1 cellular context compared by ENCODE assay signal in genomic region chr6:44073612-44074382, GRCh38.
TF ChIP-seq lines count a peak whose summit lies in the region.

No MANE protein-coding gene starts in this region.

TF ChIP-seq in K562, 482 proteins besides CTCF, POLR2A, EP300 and RAD21 (continued from another document and continues in another):
- peak; percentile 83; the same call in 1 of the 2 replicates for TF ChIP-seq THRB (CRISPR knock-in tag; conservative IDR thresholded peaks at IDR 0.05)
- TF ChIP-seq KHSRP (IDR thresholded peaks at IDR 0.05): no peak
- TF ChIP-seq ZBTB34 (CRISPR knock-in tag; IDR thresholded peaks at IDR 0.05): no peak
- TF ChIP-seq MYBL2 (IDR thresholded peaks at IDR 0.05; ENCODE audit: low read depth): no peak
- no peak for TF ChIP-seq MYBL2 (CRISPR knock-in tag; IDR thresholded peaks at IDR 0.05; ENCODE audit: borderline replicate concordance)
- TF ChIP-seq BRCA1 (IDR thresholded peaks at IDR 0.05): no peak
- TF ChIP-seq BRCA1 (CRISPR knock-in tag; IDR thresholded peaks at IDR 0.05): no peak
- TF ChIP-seq RFX1 (IDR thresholded peaks at IDR 0.05): no peak
- TF ChIP-seq CEBPG (CRISPR knock-in tag; IDR thresholded peaks at IDR 0.05): no peak
- TF ChIP-seq CEBPG (tag; conservative IDR thresholded peaks at IDR 0.05 in 1 of 2, IDR thresholded peaks at IDR 0.05 in 1 of 2): no peak
- no peak for TF ChIP-seq CBFA2T2 (conservative IDR thresholded peaks at IDR 0.05)
- TF ChIP-seq YY1 (IDR thresholded peaks at IDR 0.05; ENCODE audit: borderline replicate concordance in 1 of 3, control insufficient read depth in 1 of 3, extremely low read depth in 1 of 3, insufficient read depth in 3 of 3, insufficient read length in 1 of 3, insufficient replicate concordance in 2 of 3, low read depth in 1 of 3, low read length in 2 of 3): peak in 1 of 3 experiments; percentile 84
- no peak for TF ChIP-seq ZKSCAN8 (CRISPR knock-in tag; IDR thresholded peaks at IDR 0.05)
- TF ChIP-seq RBM22 (IDR thresholded peaks at IDR 0.05; ENCODE audit: low read depth, low read length, poor library complexity, severe bottlenecking): no peak
- TF ChIP-seq ZNF449 (CRISPR knock-in tag; IDR thresholded peaks at IDR 0.05): no peak
- no peak for TF ChIP-seq ATF6 (CRISPR knock-in tag; IDR thresholded peaks at IDR 0.05)
- no peak for TF ChIP-seq DNMT1 (IDR thresholded peaks at IDR 0.05)
- TF ChIP-seq KLF6 (CRISPR knock-in tag; IDR thresholded peaks at IDR 0.05; ENCODE audit: borderline replicate concordance): no peak
- TF ChIP-seq RBFOX2 (IDR thresholded peaks at IDR 0.05; ENCODE audit: low read depth, low read length): peak; percentile 71
- TF ChIP-seq GABPB1 (CRISPR knock-in tag; IDR thresholded peaks at IDR 0.05): no peak; the same call in 1 of the 2 replicates
- no peak for TF ChIP-seq IRF2 (CRISPR knock-in tag; IDR thresholded peaks at IDR 0.05)
- no peak for TF ChIP-seq CTCFL (IDR thresholded peaks at IDR 0.05; ENCODE audit: borderline replicate concordance, insufficient read depth, low read depth, low read length, poor library complexity, severe bottlenecking)
- no peak for TF ChIP-seq MAFF (IDR thresholded peaks at IDR 0.05; ENCODE audit: low read length)
- no peak for TF ChIP-seq CREM (IDR thresholded peaks at IDR 0.05; ENCODE audit: low read depth)
- TF ChIP-seq ZBTB2 (IDR thresholded peaks at IDR 0.05): peak; percentile 21; the same call in 1 of the 2 replicates
- no peak for TF ChIP-seq RNF219 (CRISPR knock-in tag; IDR thresholded peaks at IDR 0.05)
- TF ChIP-seq ZZZ3 (IDR thresholded peaks at IDR 0.05): no peak
- TF ChIP-seq PATZ1 (CRISPR knock-in tag; IDR thresholded peaks at IDR 0.05; ENCODE audit: borderline replicate concordance): no peak
- 0 out of 2 replicates have a peak, but pooled peaks have one; percentile 0 for TF ChIP-seq TFE3 (CRISPR knock-in tag; IDR thresholded peaks at IDR 0.05)
- TF ChIP-seq DEAF1 (CRISPR knock-in tag; IDR thresholded peaks at IDR 0.05): no peak
- TF ChIP-seq ZNF512 (tag; IDR thresholded peaks at IDR 0.05): no peak
- TF ChIP-seq TEAD1 (CRISPR knock-in tag; IDR thresholded peaks at IDR 0.05): peak in 1 of 2 experiments; percentile 49; a peak in 2 of 4 replicates
- no peak for TF ChIP-seq SIN3B (IDR thresholded peaks at IDR 0.05; ENCODE audit: low read depth)
- TF ChIP-seq NCOR1 (IDR thresholded peaks at IDR 0.05): no peak
